In genomic region chr7:131507592-131508331, GRCh38 we compare ENCODE assay signal across 8 cellular contexts. TPM values are rescaled to one million over a fixed set of nuclear protein-coding genes. Genes with fewer than 3 reads are reported as not detected.
DNase-seq lines count a peak whose midpoint lies in the region; ATAC-seq and TF ChIP-seq lines count a peak whose summit lies in the region.

No MANE protein-coding gene starts in this region.

- no peak overlapping the region for H3K4ac ChIP-seq in H9 (ENCODE audit: low read depth, low read length)

- no peak overlapping the region for H2BK12ac ChIP-seq in H9 (ENCODE audit: insufficient read length, low read depth, low read length)

- H3K18ac ChIP-seq in H9 (ENCODE audit: insufficient read length, low read depth, low read length) = no peak overlapping the region

- H3K4me2 ChIP-seq in H9 (ENCODE audit: insufficient read depth, insufficient read length, low read length) = no peak overlapping the region

- H3K23ac ChIP-seq in H9 (ENCODE audit: insufficient read length, low read depth, low read length) = no peak overlapping the region

- peaks cover 36 to 62% of the 10 kb centered on the region in 2 experiments for H3K4me1 Mint-ChIP-seq in H9
- peaks cover 16% of the 10 kb centered on the region for H3K4me1 Mint-ChIP-seq in activated naive CD8-positive, alpha-beta T cell treated with anti-CD3 and anti-CD28 coated beads, Interleukin-2, amount 10 ng/mL, durations not matched to agents 7 days and 5 days

- no peak overlapping the region for H4K91ac ChIP-seq in H9 (ENCODE audit: insufficient read length, low read depth, low read length)

- no peaks in the 10 kb centered on the region for H3K4me1 ChIP-seq in H9 (ENCODE audit: insufficient read depth, low read length)

- no peak overlapping the region for H2BK15ac ChIP-seq in H9 (ENCODE audit: low read depth, low read length)

- H4K5ac ChIP-seq in H9 (ENCODE audit: insufficient read length, low read depth, low read length) = no peak overlapping the region

- peak; percentile 74 for TF ChIP-seq CTCF in H9 (conservative IDR thresholded peaks at IDR 0.05)

- H3K27ac Mint-ChIP-seq in H9 = peak overlapping the region; percentile 52 to 99 (median 79)
- peak overlapping the region; percentile 5 for H3K27ac Mint-ChIP-seq in activated naive CD8-positive, alpha-beta T cell treated with anti-CD3 and anti-CD28 coated beads, Interleukin-2, amount 10 ng/mL, durations not matched to agents 7 days and 5 days

- no peaks in the 10 kb centered on the region for H3K9me3 ChIP-seq in H9 (ENCODE audit: control insufficient read depth, low read depth, low read length)

- DNase-seq in Daoy (ENCODE audit: low read depth) (peak; percentile 88), H9 (no peak), NCI-H1092 treated with DMSO at 0.1 percent for 48 hours (lab: John Stamatoyannopoulos, UW) (peak; percentile 79), T follicular helper cell (ENCODE audit: low read depth) (peak; percentile 67), left cardiac atrium (peak; percentile 88), renal cortical epithelial cell (ENCODE audit: low read depth) (peak; percentile 44)
- DNase-seq in activated naive CD8-positive, alpha-beta T cell treated with anti-CD3 and anti-CD28 coated beads, Interleukin-2, amount 10 ng/mL, durations not matched to agents 7 days and 5 days = peak; percentile 87

- no peak overlapping the region for H2AFZ ChIP-seq in H9 (ENCODE audit: low read length)

- H3K27me3 Mint-ChIP-seq in H9 (ENCODE audit: low read depth) = peaks cover 2% of the 10 kb centered on the region
- peaks cover 3% of the 10 kb centered on the region for H3K27me3 Mint-ChIP-seq in activated naive CD8-positive, alpha-beta T cell treated with anti-CD3 and anti-CD28 coated beads, Interleukin-2, amount 10 ng/mL, durations not matched to agents 7 days and 5 days

- H2BK120ac ChIP-seq in H9 (ENCODE audit: low read depth, low read length, poor library complexity, severe bottlenecking) = no peak overlapping the region

- no peak overlapping the region for H4K8ac ChIP-seq in H9 (replicated peaks; ENCODE audit: insufficient read length, low read depth, low read length)

- H3K23me2 ChIP-seq in H9 (ENCODE audit: insufficient read length, low read depth, low read length, poor library complexity, severe bottlenecking) = no peaks in the 10 kb centered on the region

- H2BK20ac ChIP-seq in H9 (ENCODE audit: low read depth, low read length, poor library complexity, severe bottlenecking) = no peak overlapping the region

- no peak overlapping the region for H3K14ac ChIP-seq in H9 (ENCODE audit: insufficient read depth, low read length)

- H3K79me2 ChIP-seq in H9 (ENCODE audit: insufficient read depth, low read length) = peaks cover 10% of the 10 kb centered on the region; the same call in 1 of the 2 replicates

- no peak overlapping the region for H2BK5ac ChIP-seq in H9 (ENCODE audit: insufficient read length, low read length)

- H3K79me1 ChIP-seq in H9 (ENCODE audit: insufficient read depth, low read depth, low read length, poor library complexity, severe bottlenecking) = peaks cover 10% of the 10 kb centered on the region

- peak; percentile 88 for ATAC-seq in activated naive CD8-positive, alpha-beta T cell treated with anti-CD3 and anti-CD28 coated beads, Interleukin-2, amount 10 ng/mL, durations not matched to agents 7 days and 5 days (ENCODE audit: low read depth)
- ATAC-seq in left cardiac atrium = peak; percentile 66 to 79
- ATAC-seq in HG03565 (IDR thresholded peaks at IDR 0.05; ENCODE audit: unreplicated experiment) = no peak

- no peak overlapping the region for H3T11ph ChIP-seq in H9 (ENCODE audit: low read length)

- H3K36me3 Mint-ChIP-seq in H9 (ENCODE audit: insufficient read depth in 1 of 3, low read depth in 3 of 3) = peaks cover 85 to 95% (median 95%) of the 10 kb centered on the region in 3 experiments
- no peaks in the 10 kb centered on the region for H3K36me3 Mint-ChIP-seq in activated naive CD8-positive, alpha-beta T cell treated with anti-CD3 and anti-CD28 coated beads, Interleukin-2, amount 10 ng/mL, durations not matched to agents 7 days and 5 days

- H3K27me3 ChIP-seq in H9 (ENCODE audit: insufficient read depth, low read length) = no peaks in the 10 kb centered on the region

- H3K27ac ChIP-seq in H9 (ENCODE audit: insufficient read length, low read depth, low read length) = no peak overlapping the region

- no peak overlapping the region for H2AK5ac ChIP-seq in H9 (ENCODE audit: insufficient read length, low read length)

- H3K56ac ChIP-seq in H9 (ENCODE audit: insufficient read length, low read depth, low read length) = no peak overlapping the region

- intact Hi-C loops in left cardiac atrium (cut with DNase I) = loop anchor here in 1 of 2 donors (1.0 kb wide), 1 partner anchor 147 kb away; no protein-coding TSS in a partner anchor

- peak overlapping the region in 1 of 2 experiments; percentile 48; a peak in 1 of 5 replicates for H3K4me3 Mint-ChIP-seq in H9
- peak overlapping the region; percentile 56 for H3K4me3 Mint-ChIP-seq in activated naive CD8-positive, alpha-beta T cell treated with anti-CD3 and anti-CD28 coated beads, Interleukin-2, amount 10 ng/mL, durations not matched to agents 7 days and 5 days

- H4K20me1 ChIP-seq in H9 (ENCODE audit: control insufficient read depth, insufficient read depth, insufficient read length) = peaks cover 3% of the 10 kb centered on the region

- no peaks in the 10 kb centered on the region; a peak in 1 of 5 replicates for H3K9me3 Mint-ChIP-seq in H9
- H3K9me3 Mint-ChIP-seq in activated naive CD8-positive, alpha-beta T cell treated with anti-CD3 and anti-CD28 coated beads, Interleukin-2, amount 10 ng/mL, durations not matched to agents 7 days and 5 days = no peaks in the 10 kb centered on the region

- WGBS in H9 (ENCODE audit: extremely low coverage, insufficient read length, low lambda C conversion rate) = no CpG with 5 or more reads among the region's 14 CpGs

- POLR2A ChIA-PET in activated naive CD8-positive, alpha-beta T cell treated with anti-CD3 and anti-CD28 coated beads, Interleukin-2, amount 10 ng/mL, durations not matched to agents 7 days and 5 days (lab: Charles Lee) = no interaction called here

- no peak overlapping the region for H3K9ac ChIP-seq in H9 (ENCODE audit: extremely low read depth, insufficient read length, low read length)

RNA-seq across cellular contexts. Expression of gene PODXL, which starts 48.7 kb away (rescaled TPM):
- total RNA-seq in Daoy (2014; rRNA removed; shearing (Covaris generic)) = 27.1 and 27.8 TPM in 2 replicates
- 727 and 732 TPM in 2 replicates for total RNA-seq in H9 (2021)
- total RNA-seq in activated naive CD8-positive, alpha-beta T cell treated with anti-CD3 and anti-CD28 coated beads, Interleukin-2, amount 10 ng/mL, durations not matched to agents 7 days and 5 days = 1 to 10 TPM; 1.4 to 1.5 TPM
- 10 to 100 TPM; 45.0 to 90.7 TPM for total RNA-seq in left cardiac atrium
- total RNA-seq in renal cortical epithelial cell = 0.65 and 1.9 TPM in 2 replicates
